1 cellular context compared by ENCODE assay signal in the genomic region with DNA sequence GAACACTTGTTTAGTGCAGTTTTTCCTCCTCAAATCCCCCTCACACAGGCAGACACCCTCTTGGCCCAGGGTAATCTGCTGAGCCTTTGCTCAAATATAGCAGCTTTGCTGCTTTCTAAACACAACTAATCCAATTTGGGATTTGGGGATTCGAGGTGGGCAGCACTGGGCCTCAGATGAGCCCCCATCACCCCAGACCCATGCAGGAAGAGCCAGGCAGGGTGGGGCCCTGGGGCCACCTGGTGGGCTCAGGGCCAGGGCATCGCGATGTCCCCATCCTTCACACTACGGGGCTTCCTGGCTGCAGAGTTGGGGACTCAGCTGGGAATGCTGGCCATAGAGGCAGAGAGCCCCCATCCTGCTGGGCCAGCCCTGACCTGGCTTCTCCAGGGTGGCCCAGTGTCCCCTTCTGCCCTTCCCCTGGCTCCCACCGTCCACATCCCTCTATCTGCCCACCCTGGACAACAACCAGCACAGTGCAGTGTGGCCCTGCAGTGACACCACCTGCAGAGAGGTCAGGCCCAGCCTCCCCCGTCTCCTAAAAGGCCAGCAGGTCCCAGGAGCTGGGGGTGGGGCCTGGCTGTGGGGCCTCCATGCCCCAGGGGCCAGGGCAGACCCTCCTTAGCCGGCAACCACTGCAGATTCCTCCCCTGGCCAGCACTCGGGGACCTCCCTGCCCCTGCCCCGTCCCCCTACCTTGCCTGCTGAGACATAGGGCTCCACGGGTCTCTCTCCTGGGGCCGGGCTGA.
TF ChIP-seq lines count a peak whose summit lies in the region.

No MANE protein-coding gene starts in this region.

TF ChIP-seq in WTC11, 78 proteins besides CTCF, POLR2A, EP300 and RAD21 (continued from another document):
- TF ChIP-seq, protein P1, sequence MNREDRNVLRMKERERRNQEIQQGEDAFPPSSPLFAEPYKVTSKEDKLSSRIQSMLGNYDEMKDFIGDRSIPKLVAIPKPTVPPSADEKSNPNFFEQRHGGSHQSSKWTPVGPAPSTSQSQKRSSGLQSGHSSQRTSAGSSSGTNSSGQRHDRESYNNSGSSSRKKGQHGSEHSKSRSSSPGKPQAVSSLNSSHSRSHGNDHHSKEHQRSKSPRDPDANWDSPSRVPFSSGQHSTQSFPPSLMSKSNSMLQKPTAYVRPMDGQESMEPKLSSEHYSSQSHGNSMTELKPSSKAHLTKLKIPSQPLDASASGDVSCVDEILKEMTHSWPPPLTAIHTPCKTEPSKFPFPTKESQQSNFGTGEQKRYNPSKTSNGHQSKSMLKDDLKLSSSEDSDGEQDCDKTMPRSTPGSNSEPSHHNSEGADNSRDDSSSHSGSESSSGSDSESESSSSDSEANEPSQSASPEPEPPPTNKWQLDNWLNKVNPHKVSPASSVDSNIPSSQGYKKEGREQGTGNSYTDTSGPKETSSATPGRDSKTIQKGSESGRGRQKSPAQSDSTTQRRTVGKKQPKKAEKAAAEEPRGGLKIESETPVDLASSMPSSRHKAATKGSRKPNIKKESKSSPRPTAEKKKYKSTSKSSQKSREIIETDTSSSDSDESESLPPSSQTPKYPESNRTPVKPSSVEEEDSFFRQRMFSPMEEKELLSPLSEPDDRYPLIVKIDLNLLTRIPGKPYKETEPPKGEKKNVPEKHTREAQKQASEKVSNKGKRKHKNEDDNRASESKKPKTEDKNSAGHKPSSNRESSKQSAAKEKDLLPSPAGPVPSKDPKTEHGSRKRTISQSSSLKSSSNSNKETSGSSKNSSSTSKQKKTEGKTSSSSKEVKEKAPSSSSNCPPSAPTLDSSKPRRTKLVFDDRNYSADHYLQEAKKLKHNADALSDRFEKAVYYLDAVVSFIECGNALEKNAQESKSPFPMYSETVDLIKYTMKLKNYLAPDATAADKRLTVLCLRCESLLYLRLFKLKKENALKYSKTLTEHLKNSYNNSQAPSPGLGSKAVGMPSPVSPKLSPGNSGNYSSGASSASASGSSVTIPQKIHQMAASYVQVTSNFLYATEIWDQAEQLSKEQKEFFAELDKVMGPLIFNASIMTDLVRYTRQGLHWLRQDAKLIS (CRISPR knock-in tag; IDR thresholded peaks at IDR 0.05; ENCODE audit: borderline replicate concordance): no peak
- TF ChIP-seq, protein P2, sequence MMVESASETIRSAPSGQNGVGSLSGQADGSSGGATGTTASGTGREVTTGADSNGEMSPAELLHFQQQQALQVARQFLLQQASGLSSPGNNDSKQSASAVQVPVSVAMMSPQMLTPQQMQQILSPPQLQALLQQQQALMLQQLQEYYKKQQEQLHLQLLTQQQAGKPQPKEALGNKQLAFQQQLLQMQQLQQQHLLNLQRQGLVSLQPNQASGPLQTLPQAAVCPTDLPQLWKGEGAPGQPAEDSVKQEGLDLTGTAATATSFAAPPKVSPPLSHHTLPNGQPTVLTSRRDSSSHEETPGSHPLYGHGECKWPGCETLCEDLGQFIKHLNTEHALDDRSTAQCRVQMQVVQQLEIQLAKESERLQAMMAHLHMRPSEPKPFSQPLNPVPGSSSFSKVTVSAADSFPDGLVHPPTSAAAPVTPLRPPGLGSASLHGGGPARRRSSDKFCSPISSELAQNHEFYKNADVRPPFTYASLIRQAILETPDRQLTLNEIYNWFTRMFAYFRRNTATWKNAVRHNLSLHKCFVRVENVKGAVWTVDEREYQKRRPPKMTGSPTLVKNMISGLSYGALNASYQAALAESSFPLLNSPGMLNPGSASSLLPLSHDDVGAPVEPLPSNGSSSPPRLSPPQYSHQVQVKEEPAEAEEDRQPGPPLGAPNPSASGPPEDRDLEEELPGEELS (CRISPR knock-in tag; IDR thresholded peaks at IDR 0.05): no peak
- TF ChIP-seq JUN (CRISPR knock-in tag; IDR thresholded peaks at IDR 0.05) (no peak), HMGA2 (CRISPR knock-in tag; IDR thresholded peaks at IDR 0.05) (no peak)
- TF ChIP-seq, protein P3, sequence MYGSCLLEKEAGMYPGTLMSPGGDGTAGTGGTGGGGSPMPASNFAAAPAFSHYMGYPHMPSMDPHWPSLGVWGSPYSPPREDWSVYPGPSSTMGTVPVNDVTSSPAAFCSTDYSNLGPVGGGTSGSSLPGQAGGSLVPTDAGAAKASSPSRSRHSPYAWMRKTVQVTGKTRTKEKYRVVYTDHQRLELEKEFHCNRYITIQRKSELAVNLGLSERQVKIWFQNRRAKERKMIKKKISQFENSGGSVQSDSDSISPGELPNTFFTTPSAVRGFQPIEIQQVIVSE (CRISPR knock-in tag; IDR thresholded peaks at IDR 0.05; ENCODE audit: borderline replicate concordance): no peak
- TF ChIP-seq, protein P4, sequence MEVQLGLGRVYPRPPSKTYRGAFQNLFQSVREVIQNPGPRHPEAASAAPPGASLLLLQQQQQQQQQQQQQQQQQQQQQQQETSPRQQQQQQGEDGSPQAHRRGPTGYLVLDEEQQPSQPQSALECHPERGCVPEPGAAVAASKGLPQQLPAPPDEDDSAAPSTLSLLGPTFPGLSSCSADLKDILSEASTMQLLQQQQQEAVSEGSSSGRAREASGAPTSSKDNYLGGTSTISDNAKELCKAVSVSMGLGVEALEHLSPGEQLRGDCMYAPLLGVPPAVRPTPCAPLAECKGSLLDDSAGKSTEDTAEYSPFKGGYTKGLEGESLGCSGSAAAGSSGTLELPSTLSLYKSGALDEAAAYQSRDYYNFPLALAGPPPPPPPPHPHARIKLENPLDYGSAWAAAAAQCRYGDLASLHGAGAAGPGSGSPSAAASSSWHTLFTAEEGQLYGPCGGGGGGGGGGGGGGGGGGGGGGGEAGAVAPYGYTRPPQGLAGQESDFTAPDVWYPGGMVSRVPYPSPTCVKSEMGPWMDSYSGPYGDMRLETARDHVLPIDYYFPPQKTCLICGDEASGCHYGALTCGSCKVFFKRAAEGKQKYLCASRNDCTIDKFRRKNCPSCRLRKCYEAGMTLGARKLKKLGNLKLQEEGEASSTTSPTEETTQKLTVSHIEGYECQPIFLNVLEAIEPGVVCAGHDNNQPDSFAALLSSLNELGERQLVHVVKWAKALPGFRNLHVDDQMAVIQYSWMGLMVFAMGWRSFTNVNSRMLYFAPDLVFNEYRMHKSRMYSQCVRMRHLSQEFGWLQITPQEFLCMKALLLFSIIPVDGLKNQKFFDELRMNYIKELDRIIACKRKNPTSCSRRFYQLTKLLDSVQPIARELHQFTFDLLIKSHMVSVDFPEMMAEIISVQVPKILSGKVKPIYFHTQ (CRISPR knock-in tag; IDR thresholded peaks at IDR 0.05): no peak
